ENCODE assay signal across 11 cellular contexts in the genomic region with DNA sequence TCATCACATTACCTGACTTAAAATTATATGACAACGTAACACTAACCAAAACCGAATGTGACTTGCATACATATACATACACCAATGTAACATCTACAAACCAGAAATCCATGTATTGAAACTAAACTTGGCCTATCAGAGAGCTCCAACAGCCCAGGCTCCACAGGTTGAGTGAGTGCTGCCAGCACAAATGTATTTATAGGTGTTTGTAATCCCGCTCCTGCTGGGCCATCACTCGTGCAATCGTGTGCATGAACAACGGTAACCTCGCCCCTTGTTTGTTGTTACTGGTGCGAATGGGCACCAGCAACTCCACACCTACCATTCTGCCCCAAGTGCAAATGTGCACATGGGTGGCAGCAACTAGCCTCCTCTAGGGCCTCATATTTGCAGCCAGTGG.
"Had no signal": no experiment of that assay in that cellular context is flagged by ENCODE, and none has a peak within 500 bp of the region (broad histone marks: within the 10 kb centered on the region; RNA-seq: fewer than 3 reads in every experiment).

No MANE protein-coding gene starts in this region.

- H3K4me1 Mint-ChIP-seq: GM23338, IgD-negative memory B cell had no signal

- H3K4me2 ChIP-seq: GM23338, KMS-11 had no signal

- H3K27ac ChIP-seq: HL-60, KMS-11 had no signal

- H2AFZ ChIP-seq: GM23338 had no signal

- H3K27me3 Mint-ChIP-seq: IgD-negative memory B cell had no signal

- H3K4me3 ChIP-seq: GM23338 had no signal

- H3K9ac ChIP-seq: KMS-11 had no signal

- H3K4me3 Mint-ChIP-seq: GM23338, H9, IgD-negative memory B cell had no signal

- FAIRE-seq: H1, H54, HepG2 had no signal

- ATAC-seq: GM23338, HepG2 had no signal

- H3K27ac Mint-ChIP-seq: GM23338, IgD-negative memory B cell had no signal

- DNase-seq: H9, HCEC 1CT, Kasumi-1, KBM-7 had no signal
